Comparison of ENCODE assay signal across 9 cellular contexts in genomic region chr10:50512743-50513416, GRCh38.
DNase-seq lines count a peak whose midpoint lies in the region; ATAC-seq and TF ChIP-seq lines count a peak whose summit lies in the region.
"Had no signal": no experiment of that assay in that cellular context is flagged by ENCODE, and none has a peak within 500 bp of the region (broad histone marks: within the 10 kb centered on the region; RNA-seq: fewer than 3 reads in every experiment).

No MANE protein-coding gene starts in this region.

- no peak for TF ChIP-seq CTCF in GM12864 (IDR thresholded peaks at IDR 0.05; ENCODE audit: low read depth, low read length, missing control alignments)
- no peak for TF ChIP-seq CTCF in brain microvascular endothelial cell (IDR thresholded peaks at IDR 0.05; ENCODE audit: low read depth, low read length, missing control alignments)

- peak; percentile 80 for DNase-seq in GM12864 (ENCODE audit: low read depth)
- DNase-seq in NK-92 (lab: John Stamatoyannopoulos, UW; ENCODE audit: unreplicated experiment) = no peak
- no peak for DNase-seq in brain microvascular endothelial cell
- no peak for DNase-seq in HCEC 1CT
- DNase-seq in mucosa of gallbladder (ENCODE audit: low spot score) = no peak
- DNase-seq: NCI-H2107 had no signal

- no peak overlapping the region for H3K4me3 ChIP-seq in GM12864 (ENCODE audit: low read depth, low read length)
- H3K4me3 ChIP-seq in brain microvascular endothelial cell (ENCODE audit: low read depth, low read length) = no peak overlapping the region

- in situ Hi-C loops in brain microvascular endothelial cell (cut with HindIII; ENCODE audit: low pct_ligation_motif_present, low sequenced_read_pairs) = no loop called here

- H3K36me3 ChIP-seq in brain microvascular endothelial cell (replicated peaks) = no peaks in the 10 kb centered on the region

- H3K27me3 ChIP-seq in brain microvascular endothelial cell (replicated peaks) = no peaks in the 10 kb centered on the region

- H3K27ac ChIP-seq in angular gyrus (ENCODE audit: low read depth, low read length) (peak overlapping the region; percentile 66), brain microvascular endothelial cell (no peak overlapping the region)

- ATAC-seq in GM19438 (IDR thresholded peaks at IDR 0.05; ENCODE audit: low read depth, unreplicated experiment) (peak; percentile 36), HG03159 (IDR thresholded peaks at IDR 0.05; ENCODE audit: unreplicated experiment) (peak; percentile 40)
